8 cellular contexts compared by ENCODE assay signal in genomic region chr11:64227405-64227956, GRCh38. TPM values are rescaled to one million over a fixed set of nuclear protein-coding genes. Genes with fewer than 3 reads are reported as not detected.
A peak's percentile ranks its signal among the peaks of the same experiment; 100 is the strongest.
DNase-seq lines count a peak whose midpoint lies in the region; ATAC-seq and TF ChIP-seq lines count a peak whose summit lies in the region.

No MANE protein-coding gene starts in this region.

- H3K23ac ChIP-seq in mesendoderm (ENCODE audit: low read length) = no peak overlapping the region

- no peak overlapping the region for H3K4me2 ChIP-seq in mesendoderm (ENCODE audit: low read length)

- peaks cover 3 to 71% (median 46%) of the 10 kb centered on the region in 12 donors for H3K4me1 ChIP-seq in heart left ventricle
- H3K4me1 ChIP-seq in ascending aorta = peaks cover 7 to 36% of the 10 kb centered on the region in 2 donors
- peaks cover 4% of the 10 kb centered on the region for H3K4me1 ChIP-seq in mesendoderm (ENCODE audit: control insufficient read depth, low read depth, low read length)
- peaks cover 42% of the 10 kb centered on the region for H3K4me1 ChIP-seq in upper lobe of right lung

- TF ChIP-seq POLR2A in heart left ventricle (IDR thresholded peaks at IDR 0.05) = no peak

- peak overlapping the region; percentile 58 for H3K56ac ChIP-seq in mesendoderm (ENCODE audit: low read length)

- no peak overlapping the region for H2BK120ac ChIP-seq in mesendoderm (ENCODE audit: low read depth, low read length)

- H3K27ac ChIP-seq in heart left ventricle (peak overlapping the region in 10 of 12 donors; percentile 86 to 98 (median 96)), ascending aorta (peak overlapping the region; percentile 88 to 89), mesendoderm (ENCODE audit: low read depth, low read length) (no peak overlapping the region), upper lobe of right lung (peak overlapping the region; percentile 93)

- H2AK5ac ChIP-seq in mesendoderm (ENCODE audit: low read length) = no peak overlapping the region

- H3K4me3 ChIP-seq in heart left ventricle = peak overlapping the region in 10 of 12 donors; percentile 56 to 94 (median 83)
- peak overlapping the region; percentile 61 to 77 for H3K4me3 ChIP-seq in ascending aorta
- no peak overlapping the region for H3K4me3 ChIP-seq in mesendoderm (ENCODE audit: low read length)
- peak overlapping the region; percentile 96 for H3K4me3 ChIP-seq in upper lobe of right lung

- H3K9me3 ChIP-seq in heart left ventricle = no peaks in the 10 kb centered on the region
- no peaks in the 10 kb centered on the region for H3K9me3 ChIP-seq in ascending aorta
- no peaks in the 10 kb centered on the region for H3K9me3 ChIP-seq in upper lobe of right lung

- H2BK5ac ChIP-seq in mesendoderm (ENCODE audit: low read length) = no peak overlapping the region

- H3K4ac ChIP-seq in mesendoderm (ENCODE audit: low read depth, low read length) = no peak overlapping the region

- peaks cover 4% of the 10 kb centered on the region for H3K79me1 ChIP-seq in mesendoderm (ENCODE audit: low read length)

- H3K9ac ChIP-seq in mesendoderm (ENCODE audit: low read length) = peak overlapping the region; percentile 2

- DNase-seq in heart left ventricle = peak in 1 of 5 donors; percentile 30
- no peak for DNase-seq in cardiac septum (ENCODE audit: low spot score)
- DNase-seq in ascending aorta (ENCODE audit: low spot score in 2 of 2) = peak in 1 of 2 donors; percentile 62
- DNase-seq in mesendoderm = no peak
- DNase-seq in upper lobe of right lung = no peak
- no peak for DNase-seq in ecto neural progenitor cell (ENCODE audit: low spot score)

- no peak for ATAC-seq in heart left ventricle
- no peak for ATAC-seq in upper lobe of right lung
- no peak for ATAC-seq in HG03457 (IDR thresholded peaks at IDR 0.05; ENCODE audit: unreplicated experiment)
- ATAC-seq in GM21529 (IDR thresholded peaks at IDR 0.05; ENCODE audit: unreplicated experiment) = no peak

- WGBS in heart left ventricle, 4 donors = 70 to 83% (median 76%) methylated on average over 3 of the region's 3 CpGs
- no CpG with 5 or more reads among the region's 3 CpGs for WGBS in mesendoderm (ENCODE audit: extremely low coverage, insufficient coverage, low lambda C conversion rate)

- peaks cover 0 to 18% (median 4%) of the 10 kb centered on the region in 9 donors for H3K36me3 ChIP-seq in heart left ventricle
- H3K36me3 ChIP-seq in ascending aorta = no peaks in the 10 kb centered on the region
- no peaks in the 10 kb centered on the region for H3K36me3 ChIP-seq in mesendoderm (ENCODE audit: control insufficient read depth, insufficient read depth, low read length)
- peaks cover 12% of the 10 kb centered on the region for H3K36me3 ChIP-seq in upper lobe of right lung

- no peak overlapping the region for H4K8ac ChIP-seq in mesendoderm (ENCODE audit: low read depth, low read length)

- intact Hi-C loops in heart left ventricle (cut with DNase I) = loop anchor here in 2 of 10 donors (2.0 to 5.0 kb wide), 2 partner anchors 40 to 41 kb away; partner anchors contain the start of gene STIP1 (in 2 of the 2)
- intact Hi-C loops in cardiac septum (cut with DNase I) = no loop called here
- intact Hi-C loops in ascending aorta (cut with DNase I) = loop anchor here (2.0 to 5.0 kb wide), 2 partner anchors 41 to 75 kb away; partner anchors contain the start of genes CATSPERZ and STIP1
- intact Hi-C loops in upper lobe of right lung (cut with DNase I) = no loop called here

- H2BK15ac ChIP-seq in mesendoderm (replicated peaks; ENCODE audit: low read depth) = no peak overlapping the region

- no peak for TF ChIP-seq CTCF in heart left ventricle (IDR thresholded peaks at IDR 0.05)
- no peak for TF ChIP-seq CTCF in ascending aorta (IDR thresholded peaks at IDR 0.05)
- TF ChIP-seq CTCF in upper lobe of right lung (IDR thresholded peaks at IDR 0.05) = no peak

- no peak overlapping the region for H4K5ac ChIP-seq in mesendoderm (ENCODE audit: low read length)

- H3K18ac ChIP-seq in mesendoderm (ENCODE audit: low read length) = no peak overlapping the region

- H3K79me2 ChIP-seq in mesendoderm (ENCODE audit: control insufficient read depth, insufficient read depth, low read length) = no peaks in the 10 kb centered on the region

- H3K27me3 ChIP-seq in heart left ventricle (no peaks in the 10 kb centered on the region), ascending aorta (no peaks in the 10 kb centered on the region), mesendoderm (ENCODE audit: insufficient read depth, low read length, poor library complexity) (no peaks in the 10 kb centered on the region), upper lobe of right lung (no peaks in the 10 kb centered on the region)

RNA-seq across cellular contexts. Expression of gene NUDT22, which starts 1.4 kb away (rescaled TPM):
- total RNA-seq in heart left ventricle = 10 to 100 TPM; 63.7 to 93.0 (median 70.3) TPM
- polyA plus RNA-seq in heart left ventricle = 10 to 100 TPM; 74.9 to 90.9 TPM
- 75.0 TPM for total RNA-seq in cardiac septum
- 158 TPM for total RNA-seq in ascending aorta
- polyA plus RNA-seq in mesendoderm (2013, experiment 1 of 2) = 59.0 TPM
- polyA plus RNA-seq in mesendoderm (2013, experiment 2 of 2) = 59.6 TPM
- 47.8 TPM for total RNA-seq in upper lobe of right lung

RNA-seq across cellular contexts. Expression of gene TRPT1, which starts 1.5 kb away (rescaled TPM):
- total RNA-seq in heart left ventricle (100 to 1,000 TPM in 2 of 9 donors, 10 to 100 TPM in 7; 51.2 to 146 (median 63.3) TPM), cardiac septum (49.7 TPM), ascending aorta (224 TPM), upper lobe of right lung (22.4 TPM)
- polyA plus RNA-seq in heart left ventricle = 100 to 1,000 TPM in 1 of 2 donors, 10 to 100 TPM in 1; 65.3 to 123 TPM
- 29.9 TPM for polyA plus RNA-seq in mesendoderm (2013, experiment 1 of 2)
- 30.6 TPM for polyA plus RNA-seq in mesendoderm (2013, experiment 2 of 2)

RNA-seq across cellular contexts. Expression of gene DNAJC4, which starts 2.9 kb away (rescaled TPM):
- 10 to 100 TPM; 31.2 to 63.6 (median 47.2) TPM for total RNA-seq in heart left ventricle
- 100 to 1,000 TPM in 1 of 2 donors, 10 to 100 TPM in 1; 33.8 to 123 TPM for polyA plus RNA-seq in heart left ventricle
- total RNA-seq in cardiac septum = 51.9 TPM
- 43.1 TPM for total RNA-seq in ascending aorta
- polyA plus RNA-seq in mesendoderm (2013, experiment 1 of 2) = 10.4 TPM
- 11.5 TPM for polyA plus RNA-seq in mesendoderm (2013, experiment 2 of 2)
- total RNA-seq in upper lobe of right lung = 36.4 TPM

RNA-seq across cellular contexts. Expression of gene VEGFB, which starts 6.9 kb away (rescaled TPM):
- 100 to 1,000 TPM; 172 to 332 (median 241) TPM for total RNA-seq in heart left ventricle
- polyA plus RNA-seq in heart left ventricle = 100 to 1,000 TPM; 127 to 304 TPM
- total RNA-seq in cardiac septum = 261 TPM
- 188 TPM for total RNA-seq in ascending aorta
- 14.3 TPM for polyA plus RNA-seq in mesendoderm (2013, experiment 1 of 2)
- polyA plus RNA-seq in mesendoderm (2013, experiment 2 of 2) = 15.5 TPM
- total RNA-seq in upper lobe of right lung = 172 TPM

RNA-seq across cellular contexts. Expression of gene FKBP2, which starts 13.4 kb away (rescaled TPM):
- 10 to 100 TPM; 35.0 to 71.5 (median 51.8) TPM for total RNA-seq in heart left ventricle
- 100 to 1,000 TPM; 226 to 250 TPM for polyA plus RNA-seq in heart left ventricle
- 57.8 TPM for total RNA-seq in cardiac septum
- total RNA-seq in ascending aorta = 17.7 TPM
- 47.8 TPM for polyA plus RNA-seq in mesendoderm (2013, experiment 1 of 2)
- 45.9 TPM for polyA plus RNA-seq in mesendoderm (2013, experiment 2 of 2)
- total RNA-seq in upper lobe of right lung = 53.9 TPM
